In genomic region chr19:14571695-14572490, GRCh38 we compare ENCODE assay signal across 1 cellular context.
TF ChIP-seq lines count a peak whose summit lies in the region.

Gene NDUFB7, minus strand, starts transcription at chr19:14572066. Its CDS starts 66 bp downstream, at chr19:14572000.

TF ChIP-seq in HEK293, 187 proteins besides CTCF, POLR2A, EP300 and RAD21 (continued from another document and continues in another):
- TF ChIP-seq YY2 (tag by site-specific recombination; IDR thresholded peaks at IDR 0.05) (peak; percentile 39; the same call in 1 of the 2 replicates), ZNF670 (tag by site-specific recombination; IDR thresholded peaks at IDR 0.05; ENCODE audit: low read depth) (no peak), KLF10 (tag by site-specific recombination; IDR thresholded peaks at IDR 0.05) (no peak; the same call in 1 of the 2 replicates), INSM2 (tag by site-specific recombination; IDR thresholded peaks at IDR 0.05) (no peak; the same call in 1 of the 2 replicates), ZNF311 (tag by site-specific recombination; IDR thresholded peaks at IDR 0.05; ENCODE audit: borderline replicate concordance) (no peak), ZNF341 (tag by site-specific recombination; IDR thresholded peaks at IDR 0.05; ENCODE audit: low read depth) (peak; percentile 74), ZNF791 (tag by site-specific recombination; IDR thresholded peaks at IDR 0.05) (no peak), ZNF555 (tag by site-specific recombination; conservative IDR thresholded peaks at IDR 0.05) (no peak), ZNF560 (tag by site-specific recombination; IDR thresholded peaks at IDR 0.05; ENCODE audit: borderline replicate concordance) (no peak), ZNF223 (tag by site-specific recombination; IDR thresholded peaks at IDR 0.05) (no peak), ZNF624 (tag by site-specific recombination; IDR thresholded peaks at IDR 0.05) (no peak), ZBTB48 (tag by site-specific recombination; IDR thresholded peaks at IDR 0.05) (0 out of 2 replicates have a peak, but pooled peaks have one; percentile 53), ZNF561 (tag by site-specific recombination; IDR thresholded peaks at IDR 0.05; ENCODE audit: borderline replicate concordance) (peak; percentile 94; the same call in 1 of the 2 replicates), ZNF654 (tag by site-specific recombination; IDR thresholded peaks at IDR 0.05; ENCODE audit: low read depth) (peak; percentile 9; the same call in 1 of the 2 replicates), ZNF302 (tag by site-specific recombination; IDR thresholded peaks at IDR 0.05; ENCODE audit: low read depth) (no peak), ZIC2 (tag by site-specific recombination; IDR thresholded peaks at IDR 0.05) (0 out of 2 replicates have a peak, but pooled peaks have one; percentile 42), MZF1 (tag by site-specific recombination; IDR thresholded peaks at IDR 0.05; ENCODE audit: borderline replicate concordance) (peak; percentile 21; the same call in 1 of the 2 replicates), ZNF76 (tag by site-specific recombination; IDR thresholded peaks at IDR 0.05; ENCODE audit: borderline replicate concordance, low read depth) (peak; percentile 57; the same call in 1 of the 2 replicates), ZNF184 (tag by site-specific recombination; IDR thresholded peaks at IDR 0.05) (no peak; the same call in 1 of the 2 replicates), ZNF843 (tag by site-specific recombination; IDR thresholded peaks at IDR 0.05) (peak; percentile 59; the same call in 1 of the 2 replicates), ZNF548 (tag by site-specific recombination; IDR thresholded peaks at IDR 0.05) (no peak), ZNF701 (tag by site-specific recombination; IDR thresholded peaks at IDR 0.05) (no peak), GLI2 (tag by site-specific recombination; IDR thresholded peaks at IDR 0.05; ENCODE audit: borderline replicate concordance, low read depth) (no peak), ZNF629 (tag by site-specific recombination; IDR thresholded peaks at IDR 0.05) (peak; percentile 82), ZSCAN23 (tag by site-specific recombination; IDR thresholded peaks at IDR 0.05) (no peak), ZNF792 (tag by site-specific recombination; IDR thresholded peaks at IDR 0.05) (no peak), MEIS1 (CRISPR knock-in tag; IDR thresholded peaks at IDR 0.05; ENCODE audit: borderline replicate concordance) (no peak), ZNF692 (tag by site-specific recombination; IDR thresholded peaks at IDR 0.05) (peak; percentile 77), ZNF501 (tag by site-specific recombination; IDR thresholded peaks at IDR 0.05) (peak; percentile 76; the same call in 1 of the 2 replicates), ZNF24 (tag by site-specific recombination; IDR thresholded peaks at IDR 0.05) (peak; percentile 88), ZNF610 (tag by site-specific recombination; IDR thresholded peaks at IDR 0.05; ENCODE audit: borderline replicate concordance) (peak; percentile 78), GLI4 (tag by site-specific recombination; IDR thresholded peaks at IDR 0.05) (no peak), ZNF26 (tag by site-specific recombination; IDR thresholded peaks at IDR 0.05) (no peak), ZNF394 (tag by site-specific recombination; IDR thresholded peaks at IDR 0.05; ENCODE audit: borderline replicate concordance) (peak; percentile 61), BCL6B (tag by site-specific recombination; IDR thresholded peaks at IDR 0.05) (no peak), ZNF23 (tag by site-specific recombination; IDR thresholded peaks at IDR 0.05; ENCODE audit: borderline replicate concordance) (no peak), SP7 (tag by site-specific recombination; IDR thresholded peaks at IDR 0.05) (peak; percentile 89), ZNF571 (tag by site-specific recombination; IDR thresholded peaks at IDR 0.05) (no peak), ZNF248 (tag by site-specific recombination; IDR thresholded peaks at IDR 0.05) (no peak), PRDM1 (tag by site-specific recombination; IDR thresholded peaks at IDR 0.05) (no peak), ZNF114 (tag by site-specific recombination; IDR thresholded peaks at IDR 0.05) (no peak), BCL11A (tag by site-specific recombination; IDR thresholded peaks at IDR 0.05; ENCODE audit: low read depth) (no peak), ZNF175 (tag by site-specific recombination; IDR thresholded peaks at IDR 0.05) (no peak)
- TF ChIP-seq, protein P1, sequence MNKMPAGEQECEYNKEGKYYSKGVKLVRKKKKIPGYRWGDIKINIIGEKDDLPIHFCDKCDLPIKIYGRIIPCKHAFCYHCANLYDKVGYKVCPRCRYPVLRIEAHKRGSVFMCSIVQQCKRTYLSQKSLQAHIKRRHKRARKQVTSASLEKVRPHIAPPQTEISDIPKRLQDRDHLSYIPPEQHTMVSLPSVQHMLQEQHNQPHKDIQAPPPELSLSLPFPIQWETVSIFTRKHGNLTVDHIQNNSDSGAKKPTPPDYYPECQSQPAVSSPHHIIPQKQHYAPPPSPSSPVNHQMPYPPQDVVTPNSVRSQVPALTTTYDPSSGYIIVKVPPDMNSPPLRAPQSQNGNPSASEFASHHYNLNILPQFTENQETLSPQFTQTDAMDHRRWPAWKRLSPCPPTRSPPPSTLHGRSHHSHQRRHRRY (tag by site-specific recombination; IDR thresholded peaks at IDR 0.05), result no peak
- TF ChIP-seq, protein P2, sequence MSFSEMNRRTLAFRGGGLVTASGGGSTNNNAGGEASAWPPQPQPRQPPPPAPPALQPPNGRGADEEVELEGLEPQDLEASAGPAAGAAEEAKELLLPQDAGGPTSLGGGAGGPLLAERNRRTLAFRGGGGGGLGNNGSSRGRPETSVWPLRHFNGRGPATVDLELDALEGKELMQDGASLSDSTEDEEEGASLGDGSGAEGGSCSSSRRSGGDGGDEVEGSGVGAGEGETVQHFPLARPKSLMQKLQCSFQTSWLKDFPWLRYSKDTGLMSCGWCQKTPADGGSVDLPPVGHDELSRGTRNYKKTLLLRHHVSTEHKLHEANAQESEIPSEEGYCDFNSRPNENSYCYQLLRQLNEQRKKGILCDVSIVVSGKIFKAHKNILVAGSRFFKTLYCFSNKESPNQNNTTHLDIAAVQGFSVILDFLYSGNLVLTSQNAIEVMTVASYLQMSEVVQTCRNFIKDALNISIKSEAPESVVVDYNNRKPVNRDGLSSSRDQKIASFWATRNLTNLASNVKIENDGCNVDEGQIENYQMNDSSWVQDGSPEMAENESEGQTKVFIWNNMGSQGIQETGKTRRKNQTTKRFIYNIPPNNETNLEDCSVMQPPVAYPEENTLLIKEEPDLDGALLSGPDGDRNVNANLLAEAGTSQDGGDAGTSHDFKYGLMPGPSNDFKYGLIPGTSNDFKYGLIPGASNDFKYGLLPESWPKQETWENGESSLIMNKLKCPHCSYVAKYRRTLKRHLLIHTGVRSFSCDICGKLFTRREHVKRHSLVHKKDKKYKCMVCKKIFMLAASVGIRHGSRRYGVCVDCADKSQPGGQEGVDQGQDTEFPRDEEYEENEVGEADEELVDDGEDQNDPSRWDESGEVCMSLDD (tag by site-specific recombination; IDR thresholded peaks at IDR 0.05), result peak; percentile 96
- TF ChIP-seq, protein P3, sequence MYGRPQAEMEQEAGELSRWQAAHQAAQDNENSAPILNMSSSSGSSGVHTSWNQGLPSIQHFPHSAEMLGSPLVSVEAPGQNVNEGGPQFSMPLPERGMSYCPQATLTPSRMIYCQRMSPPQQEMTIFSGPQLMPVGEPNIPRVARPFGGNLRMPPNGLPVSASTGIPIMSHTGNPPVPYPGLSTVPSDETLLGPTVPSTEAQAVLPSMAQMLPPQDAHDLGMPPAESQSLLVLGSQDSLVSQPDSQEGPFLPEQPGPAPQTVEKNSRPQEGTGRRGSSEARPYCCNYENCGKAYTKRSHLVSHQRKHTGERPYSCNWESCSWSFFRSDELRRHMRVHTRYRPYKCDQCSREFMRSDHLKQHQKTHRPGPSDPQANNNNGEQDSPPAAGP (tag by site-specific recombination; IDR thresholded peaks at IDR 0.05), result peak; percentile 82
- TF ChIP-seq, protein P4, sequence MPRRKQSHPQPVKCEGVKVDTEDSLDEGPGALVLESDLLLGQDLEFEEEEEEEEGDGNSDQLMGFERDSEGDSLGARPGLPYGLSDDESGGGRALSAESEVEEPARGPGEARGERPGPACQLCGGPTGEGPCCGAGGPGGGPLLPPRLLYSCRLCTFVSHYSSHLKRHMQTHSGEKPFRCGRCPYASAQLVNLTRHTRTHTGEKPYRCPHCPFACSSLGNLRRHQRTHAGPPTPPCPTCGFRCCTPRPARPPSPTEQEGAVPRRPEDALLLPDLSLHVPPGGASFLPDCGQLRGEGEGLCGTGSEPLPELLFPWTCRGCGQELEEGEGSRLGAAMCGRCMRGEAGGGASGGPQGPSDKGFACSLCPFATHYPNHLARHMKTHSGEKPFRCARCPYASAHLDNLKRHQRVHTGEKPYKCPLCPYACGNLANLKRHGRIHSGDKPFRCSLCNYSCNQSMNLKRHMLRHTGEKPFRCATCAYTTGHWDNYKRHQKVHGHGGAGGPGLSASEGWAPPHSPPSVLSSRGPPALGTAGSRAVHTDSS (tag by site-specific recombination; IDR thresholded peaks at IDR 0.05), result 0 out of 2 replicates have a peak, but pooled peaks have one; percentile 29
- TF ChIP-seq, protein P5, sequence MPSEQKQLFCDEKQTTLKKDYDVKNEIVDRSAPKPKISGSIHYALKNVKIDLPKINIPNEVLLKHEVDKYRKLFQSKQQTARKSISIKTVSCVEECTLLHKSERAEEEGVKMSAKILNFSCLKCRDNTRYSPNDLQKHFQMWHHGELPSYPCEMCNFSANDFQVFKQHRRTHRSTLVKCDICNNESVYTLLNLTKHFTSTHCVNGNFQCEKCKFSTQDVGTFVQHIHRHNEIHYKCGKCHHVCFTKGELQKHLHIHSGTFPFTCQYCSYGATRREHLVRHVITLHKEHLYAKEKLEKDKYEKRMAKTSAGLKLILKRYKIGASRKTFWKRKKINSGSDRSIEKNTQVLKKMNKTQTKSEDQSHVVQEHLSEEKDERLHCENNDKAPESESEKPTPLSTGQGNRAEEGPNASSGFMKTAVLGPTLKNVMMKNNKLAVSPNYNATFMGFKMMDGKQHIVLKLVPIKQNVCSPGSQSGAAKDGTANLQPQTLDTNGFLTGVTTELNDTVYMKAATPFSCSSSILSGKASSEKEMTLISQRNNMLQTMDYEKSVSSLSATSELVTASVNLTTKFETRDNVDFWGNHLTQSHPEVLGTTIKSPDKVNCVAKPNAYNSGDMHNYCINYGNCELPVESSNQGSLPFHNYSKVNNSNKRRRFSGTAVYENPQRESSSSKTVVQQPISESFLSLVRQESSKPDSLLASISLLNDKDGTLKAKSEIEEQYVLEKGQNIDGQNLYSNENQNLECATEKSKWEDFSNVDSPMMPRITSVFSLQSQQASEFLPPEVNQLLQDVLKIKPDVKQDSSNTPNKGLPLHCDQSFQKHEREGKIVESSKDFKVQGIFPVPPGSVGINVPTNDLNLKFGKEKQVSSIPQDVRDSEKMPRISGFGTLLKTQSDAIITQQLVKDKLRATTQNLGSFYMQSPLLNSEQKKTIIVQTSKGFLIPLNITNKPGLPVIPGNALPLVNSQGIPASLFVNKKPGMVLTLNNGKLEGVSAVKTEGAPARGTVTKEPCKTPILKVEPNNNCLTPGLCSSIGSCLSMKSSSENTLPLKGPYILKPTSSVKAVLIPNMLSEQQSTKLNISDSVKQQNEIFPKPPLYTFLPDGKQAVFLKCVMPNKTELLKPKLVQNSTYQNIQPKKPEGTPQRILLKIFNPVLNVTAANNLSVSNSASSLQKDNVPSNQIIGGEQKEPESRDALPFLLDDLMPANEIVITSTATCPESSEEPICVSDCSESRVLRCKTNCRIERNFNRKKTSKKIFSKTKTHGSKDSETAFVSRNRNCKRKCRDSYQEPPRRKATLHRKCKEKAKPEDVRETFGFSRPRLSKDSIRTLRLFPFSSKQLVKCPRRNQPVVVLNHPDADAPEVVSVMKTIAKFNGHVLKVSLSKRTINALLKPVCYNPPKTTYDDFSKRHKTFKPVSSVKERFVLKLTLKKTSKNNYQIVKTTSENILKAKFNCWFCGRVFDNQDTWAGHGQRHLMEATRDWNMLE (tag by site-specific recombination; conservative IDR thresholded peaks at IDR 0.05; ENCODE audit: low read depth), result peak; percentile 100
